22 cellular contexts compared by ENCODE assay signal in the genomic region with DNA sequence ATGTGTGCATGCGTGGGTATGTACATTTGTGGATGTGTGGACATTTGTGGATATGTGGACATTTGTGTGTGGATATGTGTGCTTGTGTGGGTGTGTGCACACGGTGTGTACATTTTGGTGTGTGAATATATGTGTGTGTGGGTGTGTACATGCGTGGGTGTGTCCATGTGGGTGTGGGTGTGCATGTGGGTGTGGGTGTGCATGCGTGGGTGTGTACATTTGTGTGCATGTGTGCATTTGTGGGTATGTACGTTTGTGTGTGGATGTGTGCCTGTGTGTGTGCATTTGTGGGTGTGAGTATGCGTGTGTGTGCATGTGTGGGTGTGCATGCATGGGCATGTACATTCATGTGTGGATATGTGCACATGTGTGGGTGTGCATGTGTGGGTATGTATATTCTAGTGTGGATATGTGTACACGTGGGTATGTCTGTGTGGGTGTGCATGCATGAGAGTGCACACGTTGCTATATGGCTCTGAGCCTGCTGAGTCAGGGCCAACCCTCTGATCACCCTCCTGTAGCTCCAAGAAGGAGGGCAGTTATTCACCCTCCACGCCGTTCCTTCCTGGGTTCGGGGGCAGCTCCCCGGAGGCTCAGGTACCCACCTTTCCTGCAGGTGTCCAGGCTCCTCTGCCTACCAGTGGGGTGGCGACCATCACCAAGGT. TPM values are rescaled to one million over a fixed set of nuclear protein-coding genes. Genes with fewer than 3 reads are reported as not detected.
DNase-seq lines count a peak whose midpoint lies in the region; ATAC-seq and TF ChIP-seq lines count a peak whose summit lies in the region.
"Had no signal": no experiment of that assay in that cellular context is flagged by ENCODE, and none has a peak within 500 bp of the region (broad histone marks: within the 10 kb centered on the region; RNA-seq: fewer than 3 reads in every experiment).

No MANE protein-coding gene starts in this region.

- POLR2A ChIA-PET in HEK293 (lab: Yijun Ruan, JAX) = interaction anchor here (0.6 kb wide), 1 partner anchor 30 kb away, joined by 3 read pairs; no protein-coding TSS in a partner anchor

- H3K4me1 Mint-ChIP-seq in activated T-helper 17 cell treated with anti-CD3 and anti-CD28 coated beads, Interleukin-2, amount 50 U/mL, for 72 hours = no peaks in the 10 kb centered on the region
- peaks cover 13% of the 10 kb centered on the region for H3K4me1 Mint-ChIP-seq in nephron progenitor cell
- H3K4me1 Mint-ChIP-seq: CD4-positive, alpha-beta memory T cell had no signal

- H3K9ac ChIP-seq in BLaER1 = no peak overlapping the region
- H3K9ac ChIP-seq: KMS-11 had no signal

- peaks cover 37% of the 10 kb centered on the region for H3K4me1 ChIP-seq in BLaER1
- no peaks in the 10 kb centered on the region for H3K4me1 ChIP-seq in HEK293 (ENCODE audit: control insufficient read depth, insufficient read depth, low read length)
- H3K4me1 ChIP-seq: Caco-2 had no signal

- no peak overlapping the region for H3K27ac Mint-ChIP-seq in activated T-helper 17 cell treated with anti-CD3 and anti-CD28 coated beads, Interleukin-2, amount 50 U/mL, for 72 hours
- peak overlapping the region; percentile 32 for H3K27ac Mint-ChIP-seq in nephron progenitor cell

- CTCF ChIA-PET in HEK293 (lab: Yijun Ruan, JAX) = interaction anchor here (0.6 to 0.8 kb wide), 4 partner anchors 24 to 301 kb away, joined by 3 to 6 read pairs (median 4); no protein-coding TSS in a partner anchor

- ATAC-seq in activated T-helper 17 cell treated with anti-CD3 and anti-CD28 coated beads, Interleukin-2, amount 50 U/mL, for 72 hours (replicated peaks) = peak; percentile 30
- ATAC-seq in GM19324 (IDR thresholded peaks at IDR 0.05; ENCODE audit: low FRiP score, unreplicated experiment) = no peak
- ATAC-seq in HG03139 (IDR thresholded peaks at IDR 0.05; ENCODE audit: unreplicated experiment) = no peak

- H3K27me3 Mint-ChIP-seq in activated T-helper 17 cell treated with anti-CD3 and anti-CD28 coated beads, Interleukin-2, amount 50 U/mL, for 72 hours = no peaks in the 10 kb centered on the region
- H3K27me3 Mint-ChIP-seq in nephron progenitor cell (ENCODE audit: low read depth, poor library complexity) = peaks cover 4% of the 10 kb centered on the region
- H3K27me3 Mint-ChIP-seq: CD4-positive, alpha-beta memory T cell had no signal

- no peaks in the 10 kb centered on the region for H3K36me3 Mint-ChIP-seq in activated T-helper 17 cell treated with anti-CD3 and anti-CD28 coated beads, Interleukin-2, amount 50 U/mL, for 72 hours (ENCODE audit: low read depth)
- H3K36me3 Mint-ChIP-seq in nephron progenitor cell (ENCODE audit: low read depth) = peaks cover 4% of the 10 kb centered on the region

- H3K4me2 ChIP-seq in BLaER1 = peak overlapping the region; percentile 47
- H3K4me2 ChIP-seq: KMS-11 had no signal

- H4K20me1 ChIP-seq in BLaER1 = peaks cover 44% of the 10 kb centered on the region

- no peak for DNase-seq in nephron progenitor cell
- DNase-seq in kidney glomerular epithelial cell (lab: John Stamatoyannopoulos, UW) = no peak
- no peak for DNase-seq in NCI-H2196 (lab: John Stamatoyannopoulos, UW; ENCODE audit: unreplicated experiment)
- DNase-seq: IMR-90; NCI-H1092; NCI-H1436; NCI-H187; NCI-H2081 treated with DMSO at 0.1 percent for 48 hours; NCI-H2171; NCI-H524 treated with DMSO at 0.1 percent for 48 hours; NK-92 treated with Interleukin-12 subunit alpha and Interleukin-12 subunit beta, amount 100 ng/mL, for 24 hours; Right ventricle myocardium superior had no signal

- no peak overlapping the region for H3K27ac ChIP-seq in BLaER1
- no peak overlapping the region for H3K27ac ChIP-seq in HEK293 (ENCODE audit: extremely low read depth, low read depth, low read length)
- H3K27ac ChIP-seq: KMS-11, SJSA1 had no signal

- H3K4me3 Mint-ChIP-seq in activated T-helper 17 cell treated with anti-CD3 and anti-CD28 coated beads, Interleukin-2, amount 50 U/mL, for 72 hours = no peak overlapping the region
- H3K4me3 Mint-ChIP-seq in nephron progenitor cell = no peak overlapping the region
- H3K4me3 Mint-ChIP-seq: CD4-positive, alpha-beta memory T cell had no signal

- no peaks in the 10 kb centered on the region for H3K9me3 Mint-ChIP-seq in activated T-helper 17 cell treated with anti-CD3 and anti-CD28 coated beads, Interleukin-2, amount 50 U/mL, for 72 hours
- H3K9me3 Mint-ChIP-seq in nephron progenitor cell = no peaks in the 10 kb centered on the region

- TF ChIP-seq CTCF in HEK293 (tag by site-specific recombination; IDR thresholded peaks at IDR 0.05) (no peak), nephron progenitor cell (IDR thresholded peaks at IDR 0.05) (no peak)

- H3K36me3 ChIP-seq in BLaER1 (peaks cover 14% of the 10 kb centered on the region; the same call in 1 of the 2 replicates), HEK293 (ENCODE audit: control insufficient read depth in 2 of 2, insufficient read depth in 1 of 2, low read length in 2 of 2) (no peaks in the 10 kb centered on the region; a peak in 1 of 3 replicates)
- H3K36me3 ChIP-seq: SJSA1 had no signal

- peaks cover 1% of the 10 kb centered on the region; the same call in 1 of the 2 replicates for H3K27me3 ChIP-seq in BLaER1
- H3K27me3 ChIP-seq: SJSA1 had no signal

- no peak overlapping the region for H3K4me3 ChIP-seq in BLaER1
- no peak overlapping the region for H3K4me3 ChIP-seq in HEK293 (ENCODE audit: low read depth, low read length)
- H3K4me3 ChIP-seq: SJSA1 had no signal

- no peaks in the 10 kb centered on the region for H3K9me3 ChIP-seq in BLaER1
- no peaks in the 10 kb centered on the region for H3K9me3 ChIP-seq in HEK293 (ENCODE audit: control insufficient read depth, insufficient read depth, low read depth, low read length)
- H3K9me3 ChIP-seq: Caco-2, SJSA1 had no signal

TF ChIP-seq in HEK293, 187 proteins besides CTCF, POLR2A, EP300 and RAD21 (continues in another document):
- TF ChIP-seq ZNF211 (tag by site-specific recombination; IDR thresholded peaks at IDR 0.05; ENCODE audit: low read depth) (no peak), ZNF747 (tag by site-specific recombination; IDR thresholded peaks at IDR 0.05) (no peak), ZNF623 (tag by site-specific recombination; IDR thresholded peaks at IDR 0.05) (no peak), ZSCAN16 (tag by site-specific recombination; IDR thresholded peaks at IDR 0.05) (no peak), ZNF585B (tag by site-specific recombination; IDR thresholded peaks at IDR 0.05) (no peak), EGR2 (tag by site-specific recombination; IDR thresholded peaks at IDR 0.05; ENCODE audit: low read depth) (peak; percentile 100), FEZF1 (tag by site-specific recombination; IDR thresholded peaks at IDR 0.05) (no peak), ZBTB48 (tag by site-specific recombination; IDR thresholded peaks at IDR 0.05) (no peak), ZNF558 (tag by site-specific recombination; IDR thresholded peaks at IDR 0.05) (no peak), TRIM28 (IDR thresholded peaks at IDR 0.05; ENCODE audit: borderline replicate concordance, low read length) (no peak), ZNF214 (tag by site-specific recombination; IDR thresholded peaks at IDR 0.05; ENCODE audit: borderline replicate concordance) (no peak)
- TF ChIP-seq, protein P1, sequence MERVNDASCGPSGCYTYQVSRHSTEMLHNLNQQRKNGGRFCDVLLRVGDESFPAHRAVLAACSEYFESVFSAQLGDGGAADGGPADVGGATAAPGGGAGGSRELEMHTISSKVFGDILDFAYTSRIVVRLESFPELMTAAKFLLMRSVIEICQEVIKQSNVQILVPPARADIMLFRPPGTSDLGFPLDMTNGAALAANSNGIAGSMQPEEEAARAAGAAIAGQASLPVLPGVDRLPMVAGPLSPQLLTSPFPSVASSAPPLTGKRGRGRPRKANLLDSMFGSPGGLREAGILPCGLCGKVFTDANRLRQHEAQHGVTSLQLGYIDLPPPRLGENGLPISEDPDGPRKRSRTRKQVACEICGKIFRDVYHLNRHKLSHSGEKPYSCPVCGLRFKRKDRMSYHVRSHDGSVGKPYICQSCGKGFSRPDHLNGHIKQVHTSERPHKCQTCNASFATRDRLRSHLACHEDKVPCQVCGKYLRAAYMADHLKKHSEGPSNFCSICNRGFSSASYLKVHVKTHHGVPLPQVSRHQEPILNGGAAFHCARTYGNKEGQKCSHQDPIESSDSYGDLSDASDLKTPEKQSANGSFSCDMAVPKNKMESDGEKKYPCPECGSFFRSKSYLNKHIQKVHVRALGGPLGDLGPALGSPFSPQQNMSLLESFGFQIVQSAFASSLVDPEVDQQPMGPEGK (tag by site-specific recombination; IDR thresholded peaks at IDR 0.05) = no peak
- TF ChIP-seq, protein P2, sequence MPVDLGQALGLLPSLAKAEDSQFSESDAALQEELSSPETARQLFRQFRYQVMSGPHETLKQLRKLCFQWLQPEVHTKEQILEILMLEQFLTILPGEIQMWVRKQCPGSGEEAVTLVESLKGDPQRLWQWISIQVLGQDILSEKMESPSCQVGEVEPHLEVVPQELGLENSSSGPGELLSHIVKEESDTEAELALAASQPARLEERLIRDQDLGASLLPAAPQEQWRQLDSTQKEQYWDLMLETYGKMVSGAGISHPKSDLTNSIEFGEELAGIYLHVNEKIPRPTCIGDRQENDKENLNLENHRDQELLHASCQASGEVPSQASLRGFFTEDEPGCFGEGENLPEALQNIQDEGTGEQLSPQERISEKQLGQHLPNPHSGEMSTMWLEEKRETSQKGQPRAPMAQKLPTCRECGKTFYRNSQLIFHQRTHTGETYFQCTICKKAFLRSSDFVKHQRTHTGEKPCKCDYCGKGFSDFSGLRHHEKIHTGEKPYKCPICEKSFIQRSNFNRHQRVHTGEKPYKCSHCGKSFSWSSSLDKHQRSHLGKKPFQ (tag by site-specific recombination; IDR thresholded peaks at IDR 0.05) = peak; percentile 79

RNA-seq across cellular contexts. Expression of a gene that starts 20.3 kb away (rescaled TPM):
- total RNA-seq in activated T-helper 17 cell treated with anti-CD3 and anti-CD28 coated beads, Interleukin-2, amount 50 U/mL, for 72 hours = not detected
- total RNA-seq: A172; CD4-positive, alpha-beta memory T cell; Right ventricle myocardium superior; SJSA1 had no signal
